Comparison of ENCODE assay signal across 9 cellular contexts in the genomic region with DNA sequence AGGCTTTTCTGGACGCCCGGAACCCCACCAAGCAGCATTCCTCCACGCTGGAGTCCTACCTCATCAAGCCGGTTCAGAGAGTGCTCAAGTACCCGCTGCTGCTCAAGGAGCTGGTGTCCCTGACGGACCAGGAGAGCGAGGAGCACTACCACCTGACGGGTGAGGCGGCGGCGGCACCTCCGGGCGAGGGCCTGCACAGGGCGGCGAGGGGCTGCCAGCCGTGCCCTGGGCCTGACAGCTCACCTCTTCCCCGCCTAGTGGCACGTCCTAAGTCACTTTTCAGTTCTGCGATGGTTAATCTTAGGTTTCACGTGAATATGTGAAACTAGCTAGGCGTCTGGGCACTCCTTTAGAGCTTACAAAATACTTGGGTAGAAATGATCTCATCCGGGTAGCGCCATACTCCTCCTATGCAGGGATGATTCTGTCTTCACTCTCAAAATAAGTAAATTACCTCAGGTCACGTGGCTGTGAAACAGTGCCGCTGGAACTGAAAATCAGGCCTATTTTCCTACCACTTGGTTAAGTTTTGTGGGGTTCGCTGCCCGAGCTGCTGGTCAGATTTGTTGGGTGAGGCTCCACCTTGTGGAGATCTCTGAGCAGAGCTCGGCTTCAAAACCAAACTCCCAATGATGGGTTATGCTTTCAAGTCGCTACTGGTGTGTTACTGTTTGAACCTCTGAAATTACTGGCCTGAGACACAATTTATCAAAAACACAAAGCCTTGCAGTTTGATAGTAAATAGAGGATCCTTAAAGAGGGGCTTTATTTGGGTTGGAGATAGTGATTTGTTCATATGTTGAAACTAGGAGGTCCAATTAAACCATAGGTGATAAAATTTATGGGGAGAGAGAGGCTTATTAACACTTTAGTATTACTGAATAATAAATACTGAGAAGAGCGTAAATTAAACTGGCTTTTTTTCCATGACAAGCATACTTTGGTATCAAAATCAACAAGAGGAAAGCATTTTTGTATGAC. TPM values are rescaled to one million over a fixed set of nuclear protein-coding genes. Genes with fewer than 3 reads are reported as not detected.
DNase-seq lines count a peak whose midpoint lies in the region; ATAC-seq, FAIRE-seq and TF ChIP-seq lines count a peak whose summit lies in the region.
"Had no signal": no experiment of that assay in that cellular context is flagged by ENCODE, and none has a peak within 500 bp of the region (broad histone marks: within the 10 kb centered on the region; RNA-seq: fewer than 3 reads in every experiment).

No MANE protein-coding gene starts in this region.

- no peak overlapping the region for H3K4me2 ChIP-seq in DOHH2 (ENCODE audit: low read length)

- no peaks in the 10 kb centered on the region for H3K79me2 ChIP-seq in DOHH2 (ENCODE audit: control insufficient read depth, low read length)

- peak overlapping the region; percentile 52 for H3K27ac Mint-ChIP-seq in stimulated activated memory B cell treated with anti-CD40 and anti-IgM and Interleukin-4, amounts not matched to agents 10 μg/mL and 1 μg/mL and 100 μg/mL, for 72 hours

- no peak for FAIRE-seq in bronchial epithelial cell (lab: Jason Lieb, UNC)

- H3F3A ChIP-seq in DOHH2 (ENCODE audit: control insufficient read depth, insufficient read depth): no peaks in the 10 kb centered on the region

- H3K9me2 ChIP-seq in DOHH2 (replicated peaks; ENCODE audit: control insufficient read depth, low read length): no peaks in the 10 kb centered on the region

- TF ChIP-seq CTCF in DOHH2 (IDR thresholded peaks at IDR 0.05; ENCODE audit: low read depth, low read length, poor library complexity, severe bottlenecking) (peak; percentile 70), bronchial epithelial cell (IDR thresholded peaks at IDR 0.05; ENCODE audit: insufficient read depth, low read length, severe bottlenecking) (peak; percentile 70)

- peak; percentile 69 for ATAC-seq in GM21360 (IDR thresholded peaks at IDR 0.05; ENCODE audit: unreplicated experiment)
- ATAC-seq in stimulated activated memory B cell treated with anti-CD40 and anti-IgM and Interleukin-4, amounts not matched to agents 10 μg/mL and 1 μg/mL and 100 μg/mL, for 72 hours: peak; percentile 72
- ATAC-seq: stimulated activated naive CD8-positive, alpha-beta T cell treated with anti-CD3 and anti-CD28 coated beads, Interleukin-15, amount 100 ng/mL, for 72 hours had no signal

- H3K4me3 ChIP-seq in DOHH2 (ENCODE audit: low read length): no peak overlapping the region
- peak overlapping the region; percentile 36 for H3K4me3 ChIP-seq in bronchial epithelial cell (ENCODE audit: low read depth, low read length)

- no peaks in the 10 kb centered on the region for H3K27me3 Mint-ChIP-seq in stimulated activated memory B cell treated with anti-CD40 and anti-IgM and Interleukin-4, amounts not matched to agents 10 μg/mL and 1 μg/mL and 100 μg/mL, for 72 hours
- H3K27me3 Mint-ChIP-seq: stimulated activated naive CD8-positive, alpha-beta T cell treated with anti-CD3 and anti-CD28 coated beads, Interleukin-15, amount 100 ng/mL, for 72 hours had no signal

- no peak overlapping the region for H3K27ac ChIP-seq in DOHH2 (ENCODE audit: low read depth, low read length)

- no peak overlapping the region for H3K4me3 Mint-ChIP-seq in stimulated activated memory B cell treated with anti-CD40 and anti-IgM and Interleukin-4, amounts not matched to agents 10 μg/mL and 1 μg/mL and 100 μg/mL, for 72 hours
- H3K4me3 Mint-ChIP-seq: stimulated activated naive CD8-positive, alpha-beta T cell treated with anti-CD3 and anti-CD28 coated beads, Interleukin-15, amount 100 ng/mL, for 72 hours had no signal

- H3K27me3 ChIP-seq in DOHH2 (ENCODE audit: control insufficient read depth, low read length): no peaks in the 10 kb centered on the region
- no peaks in the 10 kb centered on the region for H3K27me3 ChIP-seq in bronchial epithelial cell (ENCODE audit: control insufficient read depth, insufficient read depth, low read length)

- no peaks in the 10 kb centered on the region for H4K20me1 ChIP-seq in DOHH2 (ENCODE audit: control insufficient read depth, insufficient read depth, low read depth, low read length)

- H3K9me3 Mint-ChIP-seq in stimulated activated memory B cell treated with anti-CD40 and anti-IgM and Interleukin-4, amounts not matched to agents 10 μg/mL and 1 μg/mL and 100 μg/mL, for 72 hours: no peaks in the 10 kb centered on the region
- H3K9me3 Mint-ChIP-seq: stimulated activated naive CD8-positive, alpha-beta T cell treated with anti-CD3 and anti-CD28 coated beads, Interleukin-15, amount 100 ng/mL, for 72 hours had no signal

- H3K36me3 ChIP-seq in DOHH2 (ENCODE audit: control insufficient read depth, low read length): peaks cover 39% of the 10 kb centered on the region
- H3K36me3 ChIP-seq in bronchial epithelial cell (ENCODE audit: control insufficient read depth, insufficient read depth, low read length): no peaks in the 10 kb centered on the region

- no peaks in the 10 kb centered on the region for H3K4me1 ChIP-seq in DOHH2 (ENCODE audit: control insufficient read depth, low read length)

- H3K9me3 ChIP-seq in DOHH2 (ENCODE audit: control insufficient read depth, insufficient read depth, low read length): no peaks in the 10 kb centered on the region

- DNase-seq in NCI-H2227 (lab: John Stamatoyannopoulos, UW; ENCODE audit: unreplicated experiment): peak; percentile 45
- DNase-seq in bronchial epithelial cell (ENCODE audit: low read depth): peak; percentile 75
- DNase-seq in left kidney (ENCODE audit: low read depth, low spot score): peak; percentile 75
- DNase-seq in activated CD8-positive, alpha-beta memory T cell treated with anti-CD3 and anti-CD28 coated beads, Interleukin-2, amount 50 U/mL, for 48 hours: no peak
- no peak for DNase-seq in RPMI8226

- peaks cover 19% of the 10 kb centered on the region for H3K36me3 Mint-ChIP-seq in stimulated activated memory B cell treated with anti-CD40 and anti-IgM and Interleukin-4, amounts not matched to agents 10 μg/mL and 1 μg/mL and 100 μg/mL, for 72 hours

- peaks cover 12% of the 10 kb centered on the region for H3K4me1 Mint-ChIP-seq in stimulated activated memory B cell treated with anti-CD40 and anti-IgM and Interleukin-4, amounts not matched to agents 10 μg/mL and 1 μg/mL and 100 μg/mL, for 72 hours
- H3K4me1 Mint-ChIP-seq: stimulated activated naive CD8-positive, alpha-beta T cell treated with anti-CD3 and anti-CD28 coated beads, Interleukin-15, amount 100 ng/mL, for 72 hours had no signal

RNA-seq across cellular contexts. Expression of a gene that starts 15.5 kb away (rescaled TPM):
- total RNA-seq in bronchial epithelial cell: not detected in 2 replicates

Comparison
In these comparisons a context has a peak if more than half of its experiments do, and no peak if none do; other contexts are left out.
1. DNase-seq: peak in NCI-H2227 (single experiment), bronchial epithelial cell (single experiment) and left kidney (single experiment); none in activated CD8-positive, alpha-beta memory T cell treated with anti-CD3 and anti-CD28 coated beads, Interleukin-2, amount 50 U/mL, for 48 hours (single experiment) and RPMI8226 (single experiment).